Comparison of ENCODE assay signal across 10 cellular contexts in genomic region chr5:42745426-42745825, GRCh38. TPM values are rescaled to one million over a fixed set of nuclear protein-coding genes. Genes with fewer than 3 reads are reported as not detected.
DNase-seq lines count a peak whose midpoint lies in the region; ATAC-seq and TF ChIP-seq lines count a peak whose summit lies in the region.
"Had no signal": no experiment of that assay in that cellular context is flagged by ENCODE, and none has a peak within 500 bp of the region (broad histone marks: within the 10 kb centered on the region; RNA-seq: fewer than 3 reads in every experiment).

No MANE protein-coding gene starts in this region.

- no peaks in the 10 kb centered on the region for H3K36me3 ChIP-seq in hepatocyte (replicated peaks; ENCODE audit: insufficient read depth, low read depth)
- H3K36me3 ChIP-seq: tibial artery had no signal

- no peak overlapping the region for H3K27ac ChIP-seq in 22Rv1
- H3K27ac ChIP-seq in hepatocyte: no peak overlapping the region
- H3K27ac ChIP-seq: tibial artery had no signal

- no peaks in the 10 kb centered on the region for H3K79me2 ChIP-seq in hepatocyte

- DNase-seq in RPMI8226 (peak; percentile 10), hepatocyte (ENCODE audit: low spot score) (no peak), DMS79 (lab: John Stamatoyannopoulos, UW) (no peak), NCI-H1092 (lab: John Stamatoyannopoulos, UW) (no peak), 8988T (no peak)
- DNase-seq: stimulated activated CD4-positive, alpha-beta T cell treated with anti-CD3 and anti-CD28 coated beads, Interleukin-12 subunit alpha, Interleukin-12 subunit beta, amount 100 ng/mL, for 4 hours; tibial artery had no signal

- ATAC-seq in HG03469 (IDR thresholded peaks at IDR 0.05; ENCODE audit: unreplicated experiment): no peak

- no peaks in the 10 kb centered on the region for H4K20me1 ChIP-seq in hepatocyte (ENCODE audit: insufficient read depth, poor library complexity, severe bottlenecking)

- H3K4me2 ChIP-seq in hepatocyte: no peak overlapping the region

- TF ChIP-seq CTCF in 22Rv1 (IDR thresholded peaks at IDR 0.05): peak; percentile 77
- peak; percentile 56; the same call in 1 of the 3 replicates for TF ChIP-seq CTCF in GM12872 (IDR thresholded peaks at IDR 0.05; ENCODE audit: insufficient read depth, low read depth, low read length)
- peak; percentile 23 for TF ChIP-seq CTCF in hepatocyte (IDR thresholded peaks at IDR 0.05; ENCODE audit: poor library complexity)

- no peak overlapping the region for H2AFZ ChIP-seq in hepatocyte

- no peaks in the 10 kb centered on the region for H3K27me3 ChIP-seq in hepatocyte
- H3K27me3 ChIP-seq: tibial artery had no signal

- H3K4me3 ChIP-seq in hepatocyte: no peak overlapping the region
- H3K4me3 ChIP-seq: tibial artery had no signal

- no peaks in the 10 kb centered on the region for H3K4me1 ChIP-seq in hepatocyte (ENCODE audit: insufficient read depth)

- no peaks in the 10 kb centered on the region for H3K9me2 ChIP-seq in hepatocyte (replicated peaks; ENCODE audit: insufficient read depth)

- WGBS in hepatocyte (ENCODE audit: low lambda C conversion rate, missing lambda C conversion rate): 29% methylated on average over 4 of the region's 4 CpGs

- no peaks in the 10 kb centered on the region for H3K9me3 ChIP-seq in hepatocyte (ENCODE audit: low read depth)
- H3K9me3 ChIP-seq: tibial artery had no signal

RNA-seq across cellular contexts. Expression of gene CCDC152, which starts 11.2 kb away (rescaled TPM):
- 1.8 and 2.0 TPM in 2 replicates for total RNA-seq in hepatocyte
- polyA plus RNA-seq in hepatocyte: 26.4 and 46.1 TPM in 2 replicates

Comparison
In these comparisons a context has a peak if more than half of its experiments do, and no peak if none do; other contexts are left out.
1. CTCF ChIP-seq: peak in every context shown above with its lines; median percentile 77 in 22Rv1; 56 in GM12872; 23 in hepatocyte.